ENCODE assay signal across 10 cellular contexts in the genomic region with DNA sequence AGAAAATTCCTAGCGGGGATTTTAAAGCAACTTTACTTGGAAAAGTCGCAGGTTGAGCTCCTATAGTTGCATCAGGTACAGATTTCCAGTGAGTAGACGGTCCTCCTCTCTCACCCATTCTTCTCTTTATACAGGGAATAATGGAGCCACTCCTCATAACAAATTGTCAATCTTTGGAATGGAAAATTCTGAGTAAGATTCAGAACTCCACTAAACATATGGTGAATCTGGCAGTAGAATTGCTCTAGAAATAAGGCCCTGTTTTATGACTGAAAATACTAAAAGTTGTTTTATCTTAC. TPM values are rescaled to one million over a fixed set of nuclear protein-coding genes. Genes with fewer than 3 reads are reported as not detected.
DNase-seq lines count a peak whose midpoint lies in the region; ATAC-seq and TF ChIP-seq lines count a peak whose summit lies in the region.
"Had no signal": no experiment of that assay in that cellular context is flagged by ENCODE, and none has a peak within 500 bp of the region (broad histone marks: within the 10 kb centered on the region; RNA-seq: fewer than 3 reads in every experiment).

No MANE protein-coding gene starts in this region.

- no peaks in the 10 kb centered on the region for H3K4me1 ChIP-seq in smooth muscle cell (ENCODE audit: low read depth)

- H3K27me3 ChIP-seq in smooth muscle cell (ENCODE audit: low read depth), result peaks cover 18% of the 10 kb centered on the region

- no peak for DNase-seq in activated T-cell treated with anti-CD3 and anti-CD28 coated beads, Interleukin-2, amount 50 U/mL, for 24 hours
- no peak for DNase-seq in activated T-cell treated with anti-CD3 and anti-CD28 coated beads, Interleukin-2, amount 50 U/mL, for 1 hour
- DNase-seq in T-helper 17 cell (no peak), foreskin fibroblast (no peak), smooth muscle cell (lab: John Stamatoyannopoulos, UW; ENCODE audit: unreplicated experiment) (no peak), T1000 (lab: John Stamatoyannopoulos, UW) (no peak)
- DNase-seq: GDM1, WERI-Rb-1 had no signal

- H3K4me3 Mint-ChIP-seq in activated T-cell treated with anti-CD3 and anti-CD28 coated beads, Interleukin-2, amount 50 U/mL, for 24 hours, result peak overlapping the region; percentile 78
- H3K4me3 Mint-ChIP-seq in T-helper 17 cell, result peak overlapping the region; percentile 88

- H3K27me3 Mint-ChIP-seq in activated T-cell treated with anti-CD3 and anti-CD28 coated beads, Interleukin-2, amount 50 U/mL, for 24 hours, result peaks cover 70% of the 10 kb centered on the region
- peaks cover 73% of the 10 kb centered on the region for H3K27me3 Mint-ChIP-seq in T-helper 17 cell

- no peak overlapping the region for H3K27ac ChIP-seq in smooth muscle cell (ENCODE audit: low read depth)
- H3K27ac ChIP-seq: WERI-Rb-1 had no signal

- H3K4me2 ChIP-seq in smooth muscle cell, result peak overlapping the region; percentile 94

- no peaks in the 10 kb centered on the region for H3F3A ChIP-seq in smooth muscle cell (ENCODE audit: low read depth)

- H3K9me3 ChIP-seq in T-helper 17 cell (ENCODE audit: control insufficient read depth, low read length, poor library complexity, severe bottlenecking) (no peaks in the 10 kb centered on the region), smooth muscle cell (replicated peaks; ENCODE audit: low read depth) (no peaks in the 10 kb centered on the region)

- H3K4me1 Mint-ChIP-seq in activated T-cell treated with anti-CD3 and anti-CD28 coated beads, Interleukin-2, amount 50 U/mL, for 24 hours (ENCODE audit: low read depth), result peaks cover 22% of the 10 kb centered on the region
- H3K4me1 Mint-ChIP-seq in T-helper 17 cell, result peaks cover 16% of the 10 kb centered on the region

- H3K4me3 ChIP-seq in foreskin fibroblast (ENCODE audit: low read depth in 1 of 2, low read length in 2 of 2) (peak overlapping the region; percentile 81 to 89), smooth muscle cell (no peak overlapping the region)

- no peaks in the 10 kb centered on the region for H4K20me1 ChIP-seq in smooth muscle cell (ENCODE audit: low read depth)

- ATAC-seq in T-helper 17 cell (no peak), GM18873 (IDR thresholded peaks at IDR 0.05; ENCODE audit: low FRiP score, unreplicated experiment) (no peak), GM18868 (IDR thresholded peaks at IDR 0.05; ENCODE audit: unreplicated experiment) (no peak)

- no peak overlapping the region for H3K9ac ChIP-seq in smooth muscle cell (ENCODE audit: low read depth)

- no peaks in the 10 kb centered on the region for H3K9me3 Mint-ChIP-seq in activated T-cell treated with anti-CD3 and anti-CD28 coated beads, Interleukin-2, amount 50 U/mL, for 24 hours

- H3K36me3 ChIP-seq in smooth muscle cell (ENCODE audit: low read depth), result no peaks in the 10 kb centered on the region
- H3K36me3 ChIP-seq: WERI-Rb-1 had no signal

- no peaks in the 10 kb centered on the region for H3K36me3 Mint-ChIP-seq in activated T-cell treated with anti-CD3 and anti-CD28 coated beads, Interleukin-2, amount 50 U/mL, for 24 hours (ENCODE audit: low read depth)
- H3K36me3 Mint-ChIP-seq in T-helper 17 cell (ENCODE audit: low read depth), result peaks cover 2% of the 10 kb centered on the region

- no peak overlapping the region for H2AFZ ChIP-seq in smooth muscle cell (ENCODE audit: low read depth)

- H3K27ac Mint-ChIP-seq in activated T-cell treated with anti-CD3 and anti-CD28 coated beads, Interleukin-2, amount 50 U/mL, for 24 hours, result no peak overlapping the region
- no peak overlapping the region for H3K27ac Mint-ChIP-seq in T-helper 17 cell

- 9% methylated on average over 3 of the region's 3 CpGs for WGBS in smooth muscle cell (ENCODE audit: low lambda C conversion rate)

- TF ChIP-seq CTCF in foreskin fibroblast (IDR thresholded peaks at IDR 0.05; ENCODE audit: low read depth, low read length), result no peak
- no peak for TF ChIP-seq CTCF in smooth muscle cell (IDR thresholded peaks at IDR 0.05; ENCODE audit: borderline replicate concordance, insufficient read depth, poor library complexity, severe bottlenecking)

- no peaks in the 10 kb centered on the region for H3K79me2 ChIP-seq in smooth muscle cell (ENCODE audit: low read depth)

RNA-seq across cellular contexts. Expression of a gene that starts 1.5 kb away (rescaled TPM):
- total RNA-seq in T-helper 17 cell (not detected), smooth muscle cell (0.76 and 1.1 TPM in 2 replicates)
- 0.39 and 0.58 TPM in 2 replicates for polyA plus RNA-seq in smooth muscle cell
